ENCODE assay signal across 1 cellular context in genomic region chr22:46007848-46008261, GRCh38.
TF ChIP-seq lines count a peak whose summit lies in the region.

No MANE protein-coding gene starts in this region.

TF ChIP-seq in A549, 52 proteins besides CTCF, POLR2A, EP300 and RAD21 (continued from another document):
- no peak for TF ChIP-seq ZFP36 (IDR thresholded peaks at IDR 0.05; ENCODE audit: borderline replicate concordance, partially characterized antibody)
- no peak for TF ChIP-seq RCOR1 (IDR thresholded peaks at IDR 0.05; ENCODE audit: low read depth, low read length)
- no peak for TF ChIP-seq KDM1A (IDR thresholded peaks at IDR 0.05; ENCODE audit: low read depth)
